ENCODE assay signal across 1 cellular context in genomic region chr6:117169060-117169635, GRCh38.
TF ChIP-seq lines count a peak whose summit lies in the region.

No MANE protein-coding gene starts in this region.

TF ChIP-seq in neural cell, 6 proteins besides CTCF, POLR2A, EP300 and RAD21 (continued from another document):
- TF ChIP-seq REST (IDR thresholded peaks at IDR 0.05; ENCODE audit: borderline replicate concordance) = no peak
- TF ChIP-seq TAF1 (IDR thresholded peaks at IDR 0.05; ENCODE audit: low read depth) = no peak
